In genomic region chr5:31443572-31443971, GRCh38 we compare ENCODE assay signal across 18 cellular contexts.
DNase-seq lines count a peak whose midpoint lies in the region; ATAC-seq and TF ChIP-seq lines count a peak whose summit lies in the region.
"Had no signal": no experiment of that assay in that cellular context is flagged by ENCODE, and none has a peak within 500 bp of the region (broad histone marks: within the 10 kb centered on the region; RNA-seq: fewer than 3 reads in every experiment).

No MANE protein-coding gene starts in this region.

- H3K27ac ChIP-seq in GM23338 (ENCODE audit: low read depth) (no peak overlapping the region), endodermal cell (ENCODE audit: low read depth, low read length) (no peak overlapping the region)
- H3K27ac ChIP-seq: 22Rv1, BLaER1, C4-2B had no signal

- H3K36me3 Mint-ChIP-seq in GM23338 (ENCODE audit: low read depth) = peaks cover 36% of the 10 kb centered on the region
- peaks cover 54% of the 10 kb centered on the region for H3K36me3 Mint-ChIP-seq in endodermal cell (ENCODE audit: low read depth)
- peaks cover 54% of the 10 kb centered on the region for H3K36me3 Mint-ChIP-seq in nephron (ENCODE audit: low read depth)

- H3K27me3 ChIP-seq in GM23338 (ENCODE audit: insufficient read depth) (no peaks in the 10 kb centered on the region), endodermal cell (ENCODE audit: control insufficient read depth, insufficient read depth, low read length, poor library complexity, severe bottlenecking) (no peaks in the 10 kb centered on the region)
- H3K27me3 ChIP-seq: BLaER1 had no signal

- no peaks in the 10 kb centered on the region for H3K9me2 ChIP-seq in GM23338 (ENCODE audit: insufficient read depth)

- DNase-seq in GM23338 (ENCODE audit: low spot score) = no peak
- DNase-seq in endodermal cell = no peak
- DNase-seq in NCI-H82 treated with DMSO at 0.1 percent for 48 hours (lab: John Stamatoyannopoulos, UW; ENCODE audit: unreplicated experiment) = no peak
- DNase-seq in CD1c-positive myeloid dendritic cell (ENCODE audit: extremely low spot score) = no peak
- DNase-seq in DMS114 treated with DMSO at 0.1 percent for 48 hours (lab: John Stamatoyannopoulos, UW; ENCODE audit: unreplicated experiment) = no peak
- DNase-seq: CD4-positive, alpha-beta T cell; CD8-positive, alpha-beta memory T cell; DMS 273 treated with DMSO at 0.1 percent for 48 hours; DMS53; DMS79 treated with DMSO at 0.1 percent for 48 hours; GF-D8; H7; HCEC 1CT had no signal

- H3K79me2 ChIP-seq in GM23338 (replicated peaks; ENCODE audit: insufficient read depth) = peaks cover 4% of the 10 kb centered on the region; the same call in 1 of the 2 replicates

- H3K9ac ChIP-seq in endodermal cell (ENCODE audit: extremely low read depth, low read length, poor library complexity, severe bottlenecking) = no peak overlapping the region
- H3K9ac ChIP-seq: BLaER1 had no signal

- peaks cover 20% of the 10 kb centered on the region for H3K36me3 ChIP-seq in GM23338 (ENCODE audit: insufficient read depth)
- H3K36me3 ChIP-seq in endodermal cell (ENCODE audit: control insufficient read depth, insufficient read depth, low read length) = peaks cover 47% of the 10 kb centered on the region

- H3K4me3 ChIP-seq in GM23338 = no peak overlapping the region
- H3K4me3 ChIP-seq in endodermal cell (ENCODE audit: low read length) = no peak overlapping the region
- H3K4me3 ChIP-seq: BLaER1 had no signal

- WGBS in endodermal cell (ENCODE audit: insufficient coverage in 1 of 2, insufficient read length in 1 of 2), 2 experiments = 94 to 100% methylated on average over 1 to 3 of the region's 3 CpGs

- H3K4me1 ChIP-seq in GM23338 (ENCODE audit: insufficient read depth) (0 out of 2 replicates have a peak, but pooled peaks cover 6% of the 10 kb centered on the region), endodermal cell (ENCODE audit: control insufficient read depth, insufficient read depth, low read length) (peaks cover 12% of the 10 kb centered on the region)
- H3K4me1 ChIP-seq: BLaER1 had no signal

- no peak overlapping the region for H3K4me3 Mint-ChIP-seq in GM23338
- no peak overlapping the region for H3K4me3 Mint-ChIP-seq in endodermal cell
- H3K4me3 Mint-ChIP-seq in nephron = no peak overlapping the region
- H3K4me3 Mint-ChIP-seq: B cell; CD4-positive, alpha-beta T cell; CD8-positive, alpha-beta memory T cell had no signal

- ATAC-seq in GM23338 = no peak

- H3K4me1 Mint-ChIP-seq in GM23338 (peaks cover 10% of the 10 kb centered on the region; the same call in 2 of the 3 replicates), endodermal cell (peaks cover 29% of the 10 kb centered on the region), nephron (no peaks in the 10 kb centered on the region)
- H3K4me1 Mint-ChIP-seq: B cell had no signal

- peaks cover 20% of the 10 kb centered on the region for H3K9me3 ChIP-seq in endodermal cell (ENCODE audit: control insufficient read depth, low read length)

- TF ChIP-seq CTCF in GM23338 (conservative IDR thresholded peaks at IDR 0.05; ENCODE audit: low read depth in 2 of 2) (no peak), endodermal cell (conservative IDR thresholded peaks at IDR 0.05) (no peak), nephron (IDR thresholded peaks at IDR 0.05; ENCODE audit: unreplicated experiment in 3 of 3) (no peak)

- H4K20me1 ChIP-seq in GM23338 (replicated peaks; ENCODE audit: insufficient read depth) = no peaks in the 10 kb centered on the region
- H4K20me1 ChIP-seq: BLaER1 had no signal

- H3K27ac Mint-ChIP-seq in GM23338 = peak overlapping the region; percentile 25; the same call in 1 of the 2 replicates
- H3K27ac Mint-ChIP-seq in endodermal cell = peak overlapping the region; percentile 41
- peak overlapping the region; percentile 25 to 71 (median 29) for H3K27ac Mint-ChIP-seq in nephron
- H3K27ac Mint-ChIP-seq: B cell; CD4-positive, alpha-beta T cell had no signal

- no peaks in the 10 kb centered on the region for H3K27me3 Mint-ChIP-seq in GM23338 (ENCODE audit: insufficient read depth, low read depth, poor library complexity)
- no peaks in the 10 kb centered on the region for H3K27me3 Mint-ChIP-seq in endodermal cell (ENCODE audit: insufficient read depth)
- H3K27me3 Mint-ChIP-seq in nephron (ENCODE audit: low read depth) = no peaks in the 10 kb centered on the region
- H3K27me3 Mint-ChIP-seq: B cell; CD4-positive, alpha-beta T cell; CD8-positive, alpha-beta memory T cell had no signal

- no peaks in the 10 kb centered on the region for H3K9me3 Mint-ChIP-seq in GM23338
- peaks cover 8% of the 10 kb centered on the region for H3K9me3 Mint-ChIP-seq in endodermal cell
- peaks cover 3% of the 10 kb centered on the region for H3K9me3 Mint-ChIP-seq in nephron
- H3K9me3 Mint-ChIP-seq: CD4-positive, alpha-beta T cell; CD8-positive, alpha-beta memory T cell had no signal

- H3F3A ChIP-seq in GM23338 (replicated peaks; ENCODE audit: low read depth) = no peaks in the 10 kb centered on the region

- H3K4me2 ChIP-seq in GM23338 = no peak overlapping the region
- H3K4me2 ChIP-seq: BLaER1 had no signal

- no peak overlapping the region for H2AFZ ChIP-seq in GM23338

TF ChIP-seq in GM23338, 12 proteins besides CTCF, POLR2A, EP300 and RAD21 (continues in another document):
- TF ChIP-seq POLR2AphosphoS5 (IDR thresholded peaks at IDR 0.05; ENCODE audit: low read depth) (no peak), ZNF462 (CRISPR knock-in tag; IDR thresholded peaks at IDR 0.05) (no peak), JUNB (IDR thresholded peaks at IDR 0.05; ENCODE audit: unreplicated experiment) (no peak)
- TF ChIP-seq, protein P1, sequence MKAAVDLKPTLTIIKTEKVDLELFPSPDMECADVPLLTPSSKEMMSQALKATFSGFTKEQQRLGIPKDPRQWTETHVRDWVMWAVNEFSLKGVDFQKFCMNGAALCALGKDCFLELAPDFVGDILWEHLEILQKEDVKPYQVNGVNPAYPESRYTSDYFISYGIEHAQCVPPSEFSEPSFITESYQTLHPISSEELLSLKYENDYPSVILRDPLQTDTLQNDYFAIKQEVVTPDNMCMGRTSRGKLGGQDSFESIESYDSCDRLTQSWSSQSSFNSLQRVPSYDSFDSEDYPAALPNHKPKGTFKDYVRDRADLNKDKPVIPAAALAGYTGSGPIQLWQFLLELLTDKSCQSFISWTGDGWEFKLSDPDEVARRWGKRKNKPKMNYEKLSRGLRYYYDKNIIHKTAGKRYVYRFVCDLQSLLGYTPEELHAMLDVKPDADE (IDR thresholded peaks at IDR 0.05) = no peak
